ENCODE assay signal across 9 cellular contexts in genomic region chr9:114097613-114098020, GRCh38. TPM values are rescaled to one million over a fixed set of nuclear protein-coding genes. Genes with fewer than 3 reads are reported as not detected.
DNase-seq lines count a peak whose midpoint lies in the region; ATAC-seq, FAIRE-seq and TF ChIP-seq lines count a peak whose summit lies in the region.
"Had no signal": no experiment of that assay in that cellular context is flagged by ENCODE, and none has a peak within 500 bp of the region (broad histone marks: within the 10 kb centered on the region; RNA-seq: fewer than 3 reads in every experiment).

No MANE protein-coding gene starts in this region.

- FAIRE-seq in bronchial epithelial cell (lab: Jason Lieb, UNC) = no peak

- DNase-seq in stimulated activated CD4-positive, alpha-beta T cell treated with anti-CD3 and anti-CD28 coated beads, Interleukin-15, amount 100 ng/mL, for 24 hours = peak; percentile 12
- DNase-seq in stimulated activated CD4-positive, alpha-beta T cell treated with anti-CD3 and anti-CD28 coated beads, Interleukin-2, amount 100 ng/mL, for 48 hours = no peak
- peak; percentile 25 for DNase-seq in bronchial epithelial cell (ENCODE audit: low read depth)
- peak; percentile 69 to 77 (median 72) for DNase-seq in mucosa of descending colon
- DNase-seq in NCI-H2196 (lab: John Stamatoyannopoulos, UW; ENCODE audit: unreplicated experiment) = no peak

- peaks cover 5% of the 10 kb centered on the region for H3K4me1 ChIP-seq in mucosa of descending colon (ENCODE audit: low read depth)

- H3K36me3 ChIP-seq in bronchial epithelial cell (ENCODE audit: control insufficient read depth, insufficient read depth, low read length) (no peaks in the 10 kb centered on the region), mucosa of descending colon (ENCODE audit: low read depth) (no peaks in the 10 kb centered on the region)

- peak; percentile 31 for ATAC-seq in mucosa of descending colon
- no peak for ATAC-seq in HG02970 (IDR thresholded peaks at IDR 0.05; ENCODE audit: low FRiP score, unreplicated experiment)
- ATAC-seq in HG03460 (IDR thresholded peaks at IDR 0.05; ENCODE audit: unreplicated experiment) = no peak
- ATAC-seq in HG03196 (IDR thresholded peaks at IDR 0.05; ENCODE audit: unreplicated experiment) = no peak

- no peak for TF ChIP-seq CTCF in bronchial epithelial cell (IDR thresholded peaks at IDR 0.05; ENCODE audit: insufficient read depth, low read length, severe bottlenecking)
- TF ChIP-seq CTCF in mucosa of descending colon (IDR thresholded peaks at IDR 0.05) = no peak

- H3K27me3 ChIP-seq in bronchial epithelial cell (ENCODE audit: control insufficient read depth, insufficient read depth, low read length) = peaks cover 4% of the 10 kb centered on the region

- peak overlapping the region; percentile 40 for H3K4me3 ChIP-seq in bronchial epithelial cell (ENCODE audit: low read depth, low read length)
- peak overlapping the region; percentile 6 for H3K4me3 ChIP-seq in mucosa of descending colon

- H3K9me3 ChIP-seq in mucosa of descending colon = no peaks in the 10 kb centered on the region

- intact Hi-C loops in mucosa of descending colon (cut with DNase I, micrococcal nuclease) = no loop called here

RNA-seq across cellular contexts. Expression of gene KIF12, which starts 1.5 kb away (rescaled TPM):
- total RNA-seq in bronchial epithelial cell (0.26 TPM in 1 of 2 replicates, not detected in the other), mucosa of descending colon (10 to 100 TPM; 12.3 to 36.9 (median 13.6) TPM)
- total RNA-seq: subcutaneous adipose tissue had no signal

RNA-seq across cellular contexts. Expression of gene AMBP, which starts 19.5 kb away (rescaled TPM):
- total RNA-seq in bronchial epithelial cell (not detected in 2 replicates), mucosa of descending colon (under 1 TPM in 2 of 3 donors, not detected in 1; 0.63 to 0.81 TPM)
- total RNA-seq: subcutaneous adipose tissue had no signal

RNA-seq across cellular contexts. Expression of gene COL27A1, which starts 57.7 kb away (rescaled TPM):
- total RNA-seq in bronchial epithelial cell (1.3 and 2.2 TPM in 2 replicates), mucosa of descending colon (10 to 100 TPM in 1 of 3 donors, 1 to 10 TPM in 2; 3.1 to 13.6 (median 4.0) TPM)

Comparison
In these comparisons a context has a peak if more than half of its experiments do, and no peak if none do; other contexts are left out.
1. DNase-seq: peak in stimulated activated CD4-positive, alpha-beta T cell treated with anti-CD3 and anti-CD28 coated beads, Interleukin-15, amount 100 ng/mL, for 24 hours (single experiment), bronchial epithelial cell (single experiment) and mucosa of descending colon (3 of 3); none in stimulated activated CD4-positive, alpha-beta T cell treated with anti-CD3 and anti-CD28 coated beads, Interleukin-2, amount 100 ng/mL, for 48 hours (0 of 2) and NCI-H2196 (single experiment).
2. RNA of gene KIF12, which starts 1.5 kb away (total RNA-seq): 12.3 to 36.9 TPM in mucosa of descending colon; 0.26 TPM in bronchial epithelial cell; every median in the first group is over 10 times any median in the second.